Comparison of ENCODE assay signal across 8 cellular contexts in the genomic region with DNA sequence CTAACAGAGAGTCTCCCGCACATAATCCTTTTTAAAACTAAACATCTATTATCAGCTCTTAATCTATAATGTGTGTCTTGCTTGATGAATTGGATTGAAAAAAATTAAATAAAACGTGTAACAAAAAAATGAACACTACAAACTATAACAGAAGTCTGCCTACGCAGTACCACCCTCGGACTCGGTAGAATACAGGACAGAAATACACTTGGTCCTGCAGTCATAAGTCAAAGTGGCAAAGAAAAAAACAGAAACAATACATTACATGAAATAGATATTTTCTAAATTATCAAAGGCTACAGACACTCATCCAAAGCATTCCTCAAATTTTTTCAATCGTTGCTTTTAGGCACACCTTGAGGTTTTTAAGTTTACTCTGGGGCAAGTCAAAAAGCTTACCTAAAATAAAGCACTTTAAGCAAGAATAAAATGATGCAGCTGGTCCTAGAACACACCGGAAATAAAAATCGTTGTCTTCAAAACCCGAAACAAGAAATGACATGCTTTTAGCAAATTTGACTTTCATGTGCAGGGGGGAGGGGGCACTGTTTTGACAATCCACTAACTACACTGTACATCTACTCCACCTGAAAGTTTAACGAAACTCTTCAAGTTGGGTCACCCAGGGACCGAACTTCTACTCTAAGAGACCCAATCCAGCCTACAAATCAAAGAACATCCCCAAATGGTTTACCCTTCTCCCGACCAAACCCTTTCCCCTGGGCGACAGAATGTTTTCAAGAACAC. TPM values are rescaled to one million over a fixed set of nuclear protein-coding genes. Genes with fewer than 3 reads are reported as not detected.
DNase-seq lines count a peak whose midpoint lies in the region; ATAC-seq, FAIRE-seq and TF ChIP-seq lines count a peak whose summit lies in the region.

No MANE protein-coding gene starts in this region.

- H3K27me3 ChIP-seq in keratinocyte (ENCODE audit: control insufficient read depth, extremely low read depth, insufficient read depth, low read length) = no peaks in the 10 kb centered on the region

- no peak for FAIRE-seq in keratinocyte (lab: Jason Lieb, UNC)

- H3K9me3 Mint-ChIP-seq in activated naive CD8-positive, alpha-beta T cell treated with anti-CD3 and anti-CD28 coated beads for 36 hours = no peaks in the 10 kb centered on the region

- H3K36me3 ChIP-seq in KOPT-K1 (ENCODE audit: insufficient read depth, low read length) (no peaks in the 10 kb centered on the region), keratinocyte (ENCODE audit: control insufficient read depth in 2 of 2, extremely low read depth in 1 of 2, insufficient read depth in 2 of 2, low read length in 2 of 2) (no peaks in the 10 kb centered on the region)

- H2AFZ ChIP-seq in keratinocyte (ENCODE audit: control insufficient read depth, low read length) = no peak overlapping the region

- no peaks in the 10 kb centered on the region for H3K9me1 ChIP-seq in keratinocyte (ENCODE audit: control insufficient read depth, extremely low read depth, insufficient read depth, low read length)

- no peaks in the 10 kb centered on the region for H4K20me1 ChIP-seq in keratinocyte (ENCODE audit: control insufficient read depth, extremely low read depth, insufficient read depth, low read length)

- ATAC-seq in GM18519 (IDR thresholded peaks at IDR 0.05; ENCODE audit: low FRiP score, unreplicated experiment) = peak; percentile 1

- DNase-seq in activated naive CD8-positive, alpha-beta T cell treated with anti-CD3 and anti-CD28 coated beads for 36 hours = peak; percentile 20
- DNase-seq in keratinocyte (ENCODE audit: low read depth, low spot score) (no peak), posterior vena cava (ENCODE audit: low spot score) (no peak), HPDE6-E6E7 (ENCODE audit: extremely low spot score) (no peak), kidney tubule cell (ENCODE audit: low spot score) (no peak)
- peak; percentile 11 to 16 for DNase-seq in stimulated activated CD4-positive, alpha-beta T cell treated with anti-CD3 and anti-CD28 coated beads, Interleukin-4, amount 100 ng/mL, for 4 hours

- no peaks in the 10 kb centered on the region for H3K27me3 Mint-ChIP-seq in activated naive CD8-positive, alpha-beta T cell treated with anti-CD3 and anti-CD28 coated beads for 36 hours

- peaks cover 18% of the 10 kb centered on the region for H3K36me3 Mint-ChIP-seq in activated naive CD8-positive, alpha-beta T cell treated with anti-CD3 and anti-CD28 coated beads for 36 hours

- peaks cover 61% of the 10 kb centered on the region for H3K79me2 ChIP-seq in keratinocyte (ENCODE audit: control insufficient read depth, insufficient read depth, low read length)

- intact Hi-C loops in posterior vena cava (cut with DNase I) = no loop called here

- TF ChIP-seq CTCF in keratinocyte (optimal IDR thresholded peaks at IDR 0.05 in 1 of 3, IDR thresholded peaks at IDR 0.05 in 1 of 3, conservative IDR thresholded peaks at IDR 0.05 in 1 of 3; ENCODE audit: extremely low read depth in 1 of 3, insufficient read depth in 2 of 3, low read length in 3 of 3) = no peak

- peak overlapping the region; percentile 70 to 97 (median 76) for H3K4me3 ChIP-seq in keratinocyte (ENCODE audit: control insufficient read depth in 2 of 3, extremely low read depth in 1 of 3, insufficient read depth in 2 of 3, low read depth in 1 of 3, low read length in 3 of 3)

- peaks cover 18% of the 10 kb centered on the region for H3K4me1 ChIP-seq in keratinocyte (ENCODE audit: control insufficient read depth, extremely low read depth, insufficient read depth, low read length)

- H3K9me3 ChIP-seq in KOPT-K1 (ENCODE audit: insufficient read depth, low read length, poor library complexity, severe bottlenecking) (no peaks in the 10 kb centered on the region), keratinocyte (ENCODE audit: control insufficient read depth, low read depth, low read length) (no peaks in the 10 kb centered on the region)

- dilution Hi-C loops in keratinocyte (cut with MboI; ENCODE audit: extremely low pct_ligation_motif_present, low sequenced_read_pairs) = no loop called here

- H3K4me3 Mint-ChIP-seq in activated naive CD8-positive, alpha-beta T cell treated with anti-CD3 and anti-CD28 coated beads for 36 hours = peak overlapping the region; percentile 94

- H3K27ac Mint-ChIP-seq in activated naive CD8-positive, alpha-beta T cell treated with anti-CD3 and anti-CD28 coated beads for 36 hours = peak overlapping the region; percentile 88

- peak overlapping the region; percentile 80 for H3K4me2 ChIP-seq in keratinocyte (ENCODE audit: control insufficient read depth, extremely low read depth, insufficient read depth, low read depth, low read length)

- H3K27ac ChIP-seq in KOPT-K1 (ENCODE audit: low read depth, low read length, poor library complexity, severe bottlenecking) = peak overlapping the region; percentile 85
- H3K27ac ChIP-seq in keratinocyte (ENCODE audit: control insufficient read depth, insufficient read depth, low read length) = peak overlapping the region; percentile 85

- peak overlapping the region; percentile 91 for H3K9ac ChIP-seq in keratinocyte (ENCODE audit: control insufficient read depth, extremely low read depth, insufficient read depth, low read length)

- peaks cover 34% of the 10 kb centered on the region for H3K4me1 Mint-ChIP-seq in activated naive CD8-positive, alpha-beta T cell treated with anti-CD3 and anti-CD28 coated beads for 36 hours

RNA-seq across cellular contexts. Expression of a gene that starts 1.3 kb away (rescaled TPM):
- total RNA-seq in activated naive CD8-positive, alpha-beta T cell treated with anti-CD3 and anti-CD28 coated beads for 36 hours = 10 to 100 TPM; 89.3 to 91.8 TPM
- polyA plus RNA-seq in keratinocyte = 127 to 198 TPM (median 139 TPM) in 3 replicates
- 55.7 TPM for polyA plus RNA-seq in keratinocyte (2011; ENCODE audit: low read depth)
- 30.4 and 65.2 TPM in 2 replicates for polyA plus RNA-seq in keratinocyte (2011; cell fraction: cytosol; rRNA removed)
- 164 and 178 TPM in 2 replicates for polyA plus RNA-seq in keratinocyte (2011; cell fraction: nucleus; rRNA removed)
- 73.0 and 154 TPM in 2 replicates for polyA plus RNA-seq in keratinocyte (2012; ENCODE audit: low replicate concordance)
- polyA minus RNA-seq in keratinocyte = 58.4 to 258 TPM (median 125 TPM) in 3 replicates
- polyA minus RNA-seq in keratinocyte (2011; cell fraction: cytosol; rRNA and poly(A)+ RNA removed) = 82.5 TPM
- 204 and 420 TPM in 2 replicates for polyA minus RNA-seq in keratinocyte (2011; cell fraction: nucleus; rRNA and poly(A)+ RNA removed)
- total RNA-seq in posterior vena cava = 10 to 100 TPM; 80.3 to 86.8 TPM

RNA-seq across cellular contexts. Expression of a gene that starts 22.9 kb away (rescaled TPM):
- 1 to 10 TPM; 9.2 to 9.8 TPM for total RNA-seq in activated naive CD8-positive, alpha-beta T cell treated with anti-CD3 and anti-CD28 coated beads for 36 hours
- 6.1 to 11.2 TPM (median 6.8 TPM) in 3 replicates for polyA plus RNA-seq in keratinocyte
- polyA plus RNA-seq in keratinocyte (2011; ENCODE audit: low read depth) = 18.8 TPM
- polyA plus RNA-seq in keratinocyte (2011; cell fraction: cytosol; rRNA removed) = 4.3 and 7.3 TPM in 2 replicates
- 7.3 and 9.3 TPM in 2 replicates for polyA plus RNA-seq in keratinocyte (2011; cell fraction: nucleus; rRNA removed)
- polyA plus RNA-seq in keratinocyte (2012; ENCODE audit: low replicate concordance) = 8.4 and 10.4 TPM in 2 replicates
- 8.8 to 49.9 TPM (median 15.1 TPM) in 3 replicates for polyA minus RNA-seq in keratinocyte
- 16.7 TPM for polyA minus RNA-seq in keratinocyte (2011; cell fraction: cytosol; rRNA and poly(A)+ RNA removed)
- 10.9 and 19.9 TPM in 2 replicates for polyA minus RNA-seq in keratinocyte (2011; cell fraction: nucleus; rRNA and poly(A)+ RNA removed)
- 10 to 100 TPM; 23.3 to 41.3 TPM for total RNA-seq in posterior vena cava

Comparison
In these comparisons a context has a peak if more than half of its experiments do, and no peak if none do; other contexts are left out.
1. DNase-seq: peak in activated naive CD8-positive, alpha-beta T cell treated with anti-CD3 and anti-CD28 coated beads for 36 hours (single experiment) and stimulated activated CD4-positive, alpha-beta T cell treated with anti-CD3 and anti-CD28 coated beads, Interleukin-4, amount 100 ng/mL, for 4 hours (2 of 2); none in keratinocyte (single experiment), posterior vena cava (single experiment), HPDE6-E6E7 (single experiment) and kidney tubule cell (single experiment).